Comparison of ENCODE assay signal across 3 cellular contexts in genomic region chr2:54657664-54658083, GRCh38.
A peak's percentile ranks its signal among the peaks of the same experiment; 100 is the strongest.
TF ChIP-seq lines count a peak whose summit lies in the region.

No MANE protein-coding gene starts in this region.

TF ChIP-seq in IMR-90, 13 proteins besides CTCF, POLR2A, EP300 and RAD21:
- TF ChIP-seq MXI1 (IDR thresholded peaks at IDR 0.05; ENCODE audit: borderline replicate concordance, low read depth, low read length) = no peak
- TF ChIP-seq SMC3 (IDR thresholded peaks at IDR 0.05; ENCODE audit: low read depth, low read length) = peak; percentile 49
- TF ChIP-seq FOS (IDR thresholded peaks at IDR 0.05; ENCODE audit: low read depth, low read length) = no peak
- no peak for TF ChIP-seq MAZ (IDR thresholded peaks at IDR 0.05; ENCODE audit: borderline replicate concordance, low read depth, low read length)
TF ChIP-seq in IMR-90: peak in this region for 1.

TF ChIP-seq in WTC11, 78 proteins besides CTCF, POLR2A, EP300 and RAD21 (continued from another document and continues in another):
- TF ChIP-seq ZNF512 (CRISPR knock-in tag; IDR thresholded peaks at IDR 0.05; ENCODE audit: borderline replicate concordance) (no peak), RORB (CRISPR knock-in tag; IDR thresholded peaks at IDR 0.05) (no peak), FOXP4 (CRISPR knock-in tag; IDR thresholded peaks at IDR 0.05) (no peak), GRHL2 (CRISPR knock-in tag; IDR thresholded peaks at IDR 0.05; ENCODE audit: insufficient replicate concordance, severe bottlenecking) (no peak), TEAD4 (CRISPR knock-in tag; IDR thresholded peaks at IDR 0.05) (no peak), TCF7 (CRISPR knock-in tag; IDR thresholded peaks at IDR 0.05; ENCODE audit: low read depth) (no peak), ERG (CRISPR knock-in tag; IDR thresholded peaks at IDR 0.05) (no peak), CDX4 (CRISPR knock-in tag; IDR thresholded peaks at IDR 0.05; ENCODE audit: borderline replicate concordance) (no peak), ZNF121 (CRISPR knock-in tag; IDR thresholded peaks at IDR 0.05) (no peak), ZBTB43 (CRISPR knock-in tag; IDR thresholded peaks at IDR 0.05) (no peak), ZNF425 (CRISPR knock-in tag; conservative IDR thresholded peaks at IDR 0.05) (no peak), IRF2 (CRISPR knock-in tag; IDR thresholded peaks at IDR 0.05; ENCODE audit: borderline replicate concordance, low read depth) (no peak)

TF ChIP-seq in endothelial cell of umbilical vein, 7 proteins besides CTCF, POLR2A, EP300 and RAD21:
- TF ChIP-seq JUN (IDR thresholded peaks at IDR 0.05; ENCODE audit: borderline replicate concordance, insufficient read depth, insufficient read length, low read depth) (no peak), MAX (IDR thresholded peaks at IDR 0.05; ENCODE audit: insufficient read depth, insufficient read length) (no peak), FOS (IDR thresholded peaks at IDR 0.05; ENCODE audit: borderline replicate concordance, insufficient read depth, low read length) (no peak), GATA2 (IDR thresholded peaks at IDR 0.05; ENCODE audit: insufficient read depth, insufficient read length, low read depth, low read length) (no peak), EZH2 (IDR thresholded peaks at IDR 0.05; ENCODE audit: borderline replicate concordance, low read depth, low read length, severe bottlenecking) (no peak), POLR2AphosphoS5 (IDR thresholded peaks at IDR 0.05; ENCODE audit: insufficient read depth, low read depth, low read length) (no peak), MYC (IDR thresholded peaks at IDR 0.05; ENCODE audit: low read depth, low read length) (no peak)
TF ChIP-seq in endothelial cell of umbilical vein: peak in this region for 0.
